16 cellular contexts compared by ENCODE assay signal in the genomic region with DNA sequence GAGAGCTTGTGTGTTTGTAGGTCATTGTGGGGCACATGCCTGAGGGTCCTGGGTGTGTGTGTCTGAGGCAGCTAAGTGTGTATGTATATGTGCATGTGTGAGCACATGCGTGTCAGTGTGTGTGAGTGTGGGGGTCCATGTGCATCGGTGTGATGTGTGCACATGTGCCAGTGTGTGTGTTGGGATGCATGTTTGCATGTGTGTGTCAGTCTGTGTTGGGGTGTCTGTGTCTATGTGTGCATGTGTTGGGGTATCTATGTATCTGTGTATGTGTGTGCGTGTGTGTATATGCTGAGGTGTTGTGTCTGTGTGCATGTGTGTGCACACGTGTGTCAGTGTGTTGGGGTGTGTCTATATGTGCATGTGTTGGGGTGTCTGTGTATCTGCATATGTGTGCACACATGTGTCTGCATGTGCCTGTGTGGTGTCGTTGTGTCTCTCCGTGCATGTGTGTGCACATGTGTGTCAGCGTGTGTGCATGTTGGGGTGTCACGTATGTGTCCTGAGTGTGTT.
"Had no signal": no experiment of that assay in that cellular context is flagged by ENCODE, and none has a peak within 500 bp of the region (broad histone marks: within the 10 kb centered on the region; RNA-seq: fewer than 3 reads in every experiment).

No MANE protein-coding gene starts in this region.

- H3K4me2 ChIP-seq: smooth muscle cell had no signal

- H3K36me3 ChIP-seq: ascending aorta, cardiac muscle cell, heart right ventricle, left ventricle myocardium inferior, right atrium auricular region, tibial nerve had no signal

- H3K4me1 ChIP-seq: ascending aorta, right atrium auricular region had no signal

- FAIRE-seq: kidney had no signal

- H3K27me3 ChIP-seq: ascending aorta, cardiac muscle cell, heart right ventricle, right atrium auricular region, tibial nerve had no signal

- ATAC-seq: activated T-cell treated with anti-CD3 and anti-CD28 coated beads, Interleukin-2, amount 50 U/mL, for 4 hours; stimulated activated naive B cell treated with anti-CD40 and anti-IgM and Interleukin-4, amounts not matched to agents 10 μg/mL and 1 μg/mL and 100 μg/mL, for 72 hours had no signal

- H3K27ac ChIP-seq: ascending aorta, cardiac muscle cell, coronary artery, heart right ventricle, left ventricle myocardium inferior, right atrium auricular region, tibial nerve had no signal

- H3K9me3 ChIP-seq: ascending aorta, heart right ventricle, left ventricle myocardium inferior, right atrium auricular region, tibial nerve had no signal

- DNase-seq: activated CD4-positive, alpha-beta T cell treated with anti-CD3 and anti-CD28 coated beads, Interleukin-2, amount 50 U/mL, for 4 hours; activated gamma-delta T cell treated with Interleukin-2 at 50 U/mL for 16 hours; activated naive CD8-positive, alpha-beta T cell treated with anti-CD3 and anti-CD28 coated beads for 36 hours; activated T-cell treated with anti-CD3 and anti-CD28 coated beads, Interleukin-2, amount 50 U/mL, for 4 hours; effector CD4-positive, alpha-beta T cell; foreskin melanocyte; left ventricle myocardium inferior; stimulated activated naive B cell treated with anti-CD40 and anti-IgM and Interleukin-4, amounts not matched to agents 10 μg/mL and 1 μg/mL and 100 μg/mL, for 72 hours had no signal

- H3K4me3 ChIP-seq: ascending aorta, cardiac muscle cell, coronary artery, heart right ventricle, left ventricle myocardium inferior, right atrium auricular region, smooth muscle cell, tibial nerve had no signal
